ENCODE assay signal across 18 cellular contexts in genomic region chr16:25033852-25034251, GRCh38. TPM values are rescaled to one million over a fixed set of nuclear protein-coding genes. Genes with fewer than 3 reads are reported as not detected.
DNase-seq lines count a peak whose midpoint lies in the region; ATAC-seq and TF ChIP-seq lines count a peak whose summit lies in the region.
"Had no signal": no experiment of that assay in that cellular context is flagged by ENCODE, and none has a peak within 500 bp of the region (broad histone marks: within the 10 kb centered on the region; RNA-seq: fewer than 3 reads in every experiment).

No MANE protein-coding gene starts in this region.

- no peaks in the 10 kb centered on the region for H3K27me3 Mint-ChIP-seq in activated T-helper 17 cell treated with anti-CD3 and anti-CD28 coated beads, Interleukin-2, amount 50 U/mL, for 72 hours
- H3K27me3 Mint-ChIP-seq: activated naive CD8-positive, alpha-beta T cell treated with anti-CD3 and anti-CD28 coated beads for 36 hours; activated T-cell treated with anti-CD3 and anti-CD28 coated beads, Interleukin-2, amount 50 U/mL, for 24 hours had no signal

- H3K36me3 Mint-ChIP-seq in activated T-helper 17 cell treated with anti-CD3 and anti-CD28 coated beads, Interleukin-2, amount 50 U/mL, for 72 hours (ENCODE audit: low read depth), result no peaks in the 10 kb centered on the region

- intact Hi-C loops in upper lobe of right lung (cut with DNase I), result no loop called here

- no peak overlapping the region for H3K4me3 ChIP-seq in upper lobe of right lung
- H3K4me3 ChIP-seq: transverse colon had no signal

- no peaks in the 10 kb centered on the region for H3K9me3 Mint-ChIP-seq in activated T-helper 17 cell treated with anti-CD3 and anti-CD28 coated beads, Interleukin-2, amount 50 U/mL, for 72 hours
- H3K9me3 Mint-ChIP-seq: activated T-cell treated with anti-CD3 and anti-CD28 coated beads, Interleukin-2, amount 50 U/mL, for 24 hours; immature natural killer cell had no signal

- DNase-seq in DMS53 (lab: John Stamatoyannopoulos, UW), result peak; percentile 2
- DNase-seq in DMS53 treated with DMSO at 0.1 percent for 48 hours (lab: John Stamatoyannopoulos, UW; ENCODE audit: unreplicated experiment), result no peak
- peak; percentile 84 for DNase-seq in amniotic epithelial cell (ENCODE audit: low read depth)
- DNase-seq in iris pigment epithelial cell (ENCODE audit: low read depth), result peak; percentile 87
- DNase-seq in upper lobe of right lung, result no peak
- DNase-seq: activated CD4-positive, alpha-beta T cell treated with anti-CD3 and anti-CD28 coated beads, Interleukin-2, amount 50 U/mL, for 1 hour; activated naive CD8-positive, alpha-beta T cell treated with anti-CD3 and anti-CD28 coated beads for 36 hours; activated T-cell treated with anti-CD3 and anti-CD28 coated beads, Interleukin-2, amount 50 U/mL, for 24 hours; glutamatergic neuron; immature natural killer cell; NCI-H1048; stimulated activated CD4-positive, alpha-beta T cell treated with anti-CD3 and anti-CD28 coated beads, Interleukin-4, amount 100 ng/mL, for 24 hours; transverse colon had no signal

- peak; percentile 45 for ATAC-seq in upper lobe of right lung
- ATAC-seq in activated T-helper 17 cell treated with anti-CD3 and anti-CD28 coated beads, Interleukin-2, amount 50 U/mL, for 72 hours (replicated peaks), result no peak
- no peak for ATAC-seq in HG03039 (IDR thresholded peaks at IDR 0.05; ENCODE audit: unreplicated experiment)
- no peak for ATAC-seq in HG03175 (IDR thresholded peaks at IDR 0.05; ENCODE audit: unreplicated experiment)

- peaks cover 20% of the 10 kb centered on the region for H3K4me1 Mint-ChIP-seq in activated T-helper 17 cell treated with anti-CD3 and anti-CD28 coated beads, Interleukin-2, amount 50 U/mL, for 72 hours

- H3K27ac ChIP-seq in upper lobe of right lung, result peak overlapping the region; percentile 76
- H3K27ac ChIP-seq: 22Rv1, neutrophil, transverse colon had no signal

- H3K36me3 ChIP-seq in upper lobe of right lung, result no peaks in the 10 kb centered on the region
- H3K36me3 ChIP-seq: neutrophil, transverse colon had no signal

- no peaks in the 10 kb centered on the region for H3K9me3 ChIP-seq in upper lobe of right lung
- H3K9me3 ChIP-seq: neutrophil, transverse colon had no signal

- peaks cover 7% of the 10 kb centered on the region for H3K4me1 ChIP-seq in upper lobe of right lung

- no peaks in the 10 kb centered on the region for H3K27me3 ChIP-seq in upper lobe of right lung
- H3K27me3 ChIP-seq: neutrophil, transverse colon had no signal

- no peak overlapping the region for H3K27ac Mint-ChIP-seq in activated T-helper 17 cell treated with anti-CD3 and anti-CD28 coated beads, Interleukin-2, amount 50 U/mL, for 72 hours
- H3K27ac Mint-ChIP-seq: activated naive CD8-positive, alpha-beta T cell treated with anti-CD3 and anti-CD28 coated beads for 36 hours; activated T-cell treated with anti-CD3 and anti-CD28 coated beads, Interleukin-2, amount 50 U/mL, for 24 hours; immature natural killer cell had no signal

- no peak for TF ChIP-seq CTCF in upper lobe of right lung (IDR thresholded peaks at IDR 0.05)

- no peak overlapping the region for H3K4me3 Mint-ChIP-seq in activated T-helper 17 cell treated with anti-CD3 and anti-CD28 coated beads, Interleukin-2, amount 50 U/mL, for 72 hours
- H3K4me3 Mint-ChIP-seq: activated naive CD8-positive, alpha-beta T cell treated with anti-CD3 and anti-CD28 coated beads for 36 hours; activated T-cell treated with anti-CD3 and anti-CD28 coated beads, Interleukin-2, amount 50 U/mL, for 24 hours had no signal

RNA-seq across cellular contexts. Expression of gene ARHGAP17, which starts 18.7 kb away (rescaled TPM):
- total RNA-seq in upper lobe of right lung, result 81.6 TPM
- 10 to 100 TPM; 47.7 to 73.8 TPM for total RNA-seq in activated T-helper 17 cell treated with anti-CD3 and anti-CD28 coated beads, Interleukin-2, amount 50 U/mL, for 72 hours

Comparison
In these comparisons a context has a peak if more than half of its experiments do, and no peak if none do; other contexts are left out.
1. DNase-seq: peak in DMS53 (single experiment), amniotic epithelial cell (single experiment) and iris pigment epithelial cell (single experiment); none in DMS53 treated with DMSO at 0.1 percent for 48 hours (single experiment) and upper lobe of right lung (single experiment).